ENCODE assay signal across 1 cellular context in the genomic region with DNA sequence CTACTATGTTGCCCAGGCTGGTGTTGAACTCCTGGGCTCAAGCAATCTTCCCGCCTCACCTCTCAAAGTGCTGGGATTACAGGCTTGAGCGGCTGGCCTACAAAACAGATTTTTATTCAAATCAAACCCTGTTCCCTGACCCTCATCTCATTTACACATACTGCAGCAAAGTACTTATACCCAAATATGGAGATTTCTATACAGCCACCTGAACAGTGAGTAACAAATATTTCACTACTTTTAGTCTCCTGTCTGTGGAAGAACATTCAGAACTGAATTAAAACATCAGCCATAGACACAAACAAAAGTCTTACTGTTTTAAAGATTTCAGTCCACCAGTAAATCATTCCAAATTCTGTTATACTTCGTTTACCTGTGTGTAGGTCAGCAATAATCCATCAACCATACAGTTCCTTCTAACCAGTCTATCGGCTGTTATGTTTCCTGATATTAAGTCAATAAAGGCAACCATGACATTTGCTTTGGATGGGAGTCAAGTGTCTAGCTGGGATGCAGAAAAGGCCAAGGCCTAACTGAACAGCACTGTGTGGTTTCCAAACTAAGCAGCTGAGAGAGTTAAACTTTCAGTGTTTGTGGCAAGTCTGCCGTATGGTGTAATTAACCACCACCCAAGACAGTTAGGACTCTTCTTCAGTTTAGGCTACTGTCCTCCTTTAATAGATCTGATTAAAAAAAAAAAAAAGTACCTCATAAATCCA.
TF ChIP-seq lines count a peak whose summit lies in the region.

No MANE protein-coding gene starts in this region.

TF ChIP-seq in liver, 16 proteins besides CTCF, POLR2A, EP300 and RAD21 (continued from another document):
- TF ChIP-seq REST (IDR thresholded peaks at IDR 0.05) (no peak), MAX (IDR thresholded peaks at IDR 0.05) (peak; percentile 68), FOXA1 (IDR thresholded peaks at IDR 0.05) (peak; percentile 82), FOXA2 (IDR thresholded peaks at IDR 0.05) (peak; percentile 93), EGR1 (IDR thresholded peaks at IDR 0.05; ENCODE audit: low read depth in 2 of 2) (no peak), HNF4A (conservative IDR thresholded peaks at IDR 0.05) (peak; percentile 38 to 48), SP1 (IDR thresholded peaks at IDR 0.05) (peak; percentile 43), RXRA (IDR thresholded peaks at IDR 0.05) (peak; percentile 59 to 73), TAF1 (conservative IDR thresholded peaks at IDR 0.05) (no peak), GABPA (IDR thresholded peaks at IDR 0.05 in 1 of 2, conservative IDR thresholded peaks at IDR 0.05 in 1 of 2) (no peak)
- TF ChIP-seq, protein P1, sequence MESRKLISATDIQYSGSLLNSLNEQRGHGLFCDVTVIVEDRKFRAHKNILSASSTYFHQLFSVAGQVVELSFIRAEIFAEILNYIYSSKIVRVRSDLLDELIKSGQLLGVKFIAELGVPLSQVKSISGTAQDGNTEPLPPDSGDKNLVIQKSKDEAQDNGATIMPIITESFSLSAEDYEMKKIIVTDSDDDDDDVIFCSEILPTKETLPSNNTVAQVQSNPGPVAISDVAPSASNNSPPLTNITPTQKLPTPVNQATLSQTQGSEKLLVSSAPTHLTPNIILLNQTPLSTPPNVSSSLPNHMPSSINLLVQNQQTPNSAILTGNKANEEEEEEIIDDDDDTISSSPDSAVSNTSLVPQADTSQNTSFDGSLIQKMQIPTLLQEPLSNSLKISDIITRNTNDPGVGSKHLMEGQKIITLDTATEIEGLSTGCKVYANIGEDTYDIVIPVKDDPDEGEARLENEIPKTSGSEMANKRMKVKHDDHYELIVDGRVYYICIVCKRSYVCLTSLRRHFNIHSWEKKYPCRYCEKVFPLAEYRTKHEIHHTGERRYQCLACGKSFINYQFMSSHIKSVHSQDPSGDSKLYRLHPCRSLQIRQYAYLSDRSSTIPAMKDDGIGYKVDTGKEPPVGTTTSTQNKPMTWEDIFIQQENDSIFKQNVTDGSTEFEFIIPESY (IDR thresholded peaks at IDR 0.05): peak; percentile 39
